Comparison of ENCODE assay signal across 33 cellular contexts in genomic region chr22:31305194-31305593, GRCh38.
"Had no signal": no experiment of that assay in that cellular context is flagged by ENCODE, and none has a peak within 500 bp of the region (broad histone marks: within the 10 kb centered on the region; RNA-seq: fewer than 3 reads in every experiment).

No MANE protein-coding gene starts in this region.

- H3K4me1 ChIP-seq: ascending aorta had no signal

- H3K4me3 ChIP-seq: ascending aorta, esophagus squamous epithelium had no signal

- H3K9me3 ChIP-seq: ascending aorta, esophagus squamous epithelium had no signal

- DNase-seq: activated B cell treated with CpG ODN at 0.5 μM for 24 hours; activated CD4-positive, alpha-beta memory T cell treated with anti-CD3 and anti-CD28 coated beads for 36 hours; activated CD4-positive, alpha-beta T cell treated with anti-CD3 and anti-CD28 coated beads for 36 hours; activated CD4-positive, alpha-beta T cell treated with anti-CD3 and anti-CD28 coated beads, Interleukin-2, amount 10 ng/mL, durations not matched to agents 24 days and 14 days; activated CD4-positive, CD25-positive, alpha-beta regulatory T cell treated with anti-CD3 and anti-CD28 coated beads, Interleukin-2, amount 50 U/mL, for 72 hours; activated CD8-positive, alpha-beta memory T cell treated with anti-CD3 and anti-CD28 coated beads, Interleukin-2, amount 10 ng/mL, durations not matched to agents 7 days and 5 days; activated CD8-positive, alpha-beta memory T cell treated with anti-CD3 and anti-CD28 coated beads, Interleukin-2, amount 50 U/mL, for 4 hours; activated CD8-positive, alpha-beta T cell treated with anti-CD3 and anti-CD28 coated beads, Interleukin-2, amount 10 ng/mL, durations not matched to agents 7 days and 5 days; activated effector memory CD4-positive, alpha-beta T cell treated with anti-CD3 and anti-CD28 coated beads, Interleukin-2, amount 50 U/mL, for 16 hours; activated naive CD4-positive, alpha-beta T cell treated with anti-CD3 and anti-CD28 coated beads, Interleukin-2, amount 10 ng/mL, durations not matched to agents 7 days and 5 days; activated naive CD8-positive, alpha-beta T cell treated with anti-CD3 and anti-CD28 coated beads, Interleukin-2, amount 10 ng/mL, durations not matched to agents 7 days and 5 days; activated T-cell treated with anti-CD3 and anti-CD28 coated beads, Interleukin-2, amount 50 U/mL, for 1 hour; activated T-cell treated with anti-CD3 and anti-CD28 coated beads, Interleukin-2, amount 50 U/mL, for 48 hours; caudate nucleus; cortex of kidney; dermis blood vessel endothelial cell; effector CD4-positive, alpha-beta T cell; effector memory CD8-positive, alpha-beta T cell; esophagus squamous epithelium; head of caudate nucleus; SW 1271; T-cell; T1000; WERI-Rb-1 had no signal

- H3K27me3 Mint-ChIP-seq: activated B cell treated with CpG ODN at 0.5 μM for 24 hours; activated CD4-positive, alpha-beta memory T cell treated with anti-CD3 and anti-CD28 coated beads for 36 hours; activated CD4-positive, alpha-beta T cell treated with anti-CD3 and anti-CD28 coated beads for 36 hours; activated CD4-positive, alpha-beta T cell treated with anti-CD3 and anti-CD28 coated beads, Interleukin-2, amount 10 ng/mL, durations not matched to agents 24 days and 14 days; activated CD8-positive, alpha-beta memory T cell treated with anti-CD3 and anti-CD28 coated beads, Interleukin-2, amount 10 ng/mL, durations not matched to agents 7 days and 5 days; activated naive CD4-positive, alpha-beta T cell treated with anti-CD3 and anti-CD28 coated beads, Interleukin-2, amount 10 ng/mL, durations not matched to agents 7 days and 5 days; activated naive CD8-positive, alpha-beta T cell treated with anti-CD3 and anti-CD28 coated beads, Interleukin-2, amount 10 ng/mL, durations not matched to agents 7 days and 5 days; effector memory CD8-positive, alpha-beta T cell; T-cell had no signal

- H3K27ac Mint-ChIP-seq: activated B cell treated with CpG ODN at 0.5 μM for 24 hours; activated CD4-positive, alpha-beta memory T cell treated with anti-CD3 and anti-CD28 coated beads for 36 hours; activated CD4-positive, alpha-beta T cell treated with anti-CD3 and anti-CD28 coated beads for 36 hours; activated CD4-positive, alpha-beta T cell treated with anti-CD3 and anti-CD28 coated beads, Interleukin-2, amount 10 ng/mL, durations not matched to agents 24 days and 14 days; activated CD8-positive, alpha-beta memory T cell treated with anti-CD3 and anti-CD28 coated beads, Interleukin-2, amount 10 ng/mL, durations not matched to agents 7 days and 5 days; activated CD8-positive, alpha-beta T cell treated with anti-CD3 and anti-CD28 coated beads, Interleukin-2, amount 10 ng/mL, durations not matched to agents 7 days and 5 days; activated naive CD4-positive, alpha-beta T cell treated with anti-CD3 and anti-CD28 coated beads, Interleukin-2, amount 10 ng/mL, durations not matched to agents 7 days and 5 days; activated naive CD4-positive, alpha-beta T cell treated with anti-CD3 and anti-CD28 coated beads, Interleukin-2, amount 50 U/mL, for 72 hours; activated naive CD8-positive, alpha-beta T cell treated with anti-CD3 and anti-CD28 coated beads, Interleukin-2, amount 10 ng/mL, durations not matched to agents 7 days and 5 days; activated T-helper 1 cell treated with anti-CD3 and anti-CD28 coated beads, Interleukin-12 subunit alpha, Interleukin-12 subunit beta, Interleukin-2, Interleukin-4 antibody, amounts not matched to agents 30 ng/mL and 10 ng/mL and 1 ng/mL, durations not matched to agents 14 hours and 24 hours and 36 hours; activated T-helper 2 cell treated with anti-CD3 and anti-CD28 coated beads, Interferon-gamma antibody, Interleukin-2, Interleukin-4, amounts not matched to agents 10 μg/mL and 5 μg/mL and 100 μg/mL, durations not matched to agents 14 hours and 24 hours and 36 hours; brain; effector memory CD8-positive, alpha-beta T cell; T-cell; T-helper 1 cell treated with Interleukin-12 subunit alpha and Interleukin-12 subunit beta and Interleukin-4 antibody, amounts not matched to agents 30 μg/mL and 1 μg/mL, for 36 hours; T-helper 2 cell treated with Interferon-gamma antibody and Interleukin-4, amounts not matched to agents 5 μg/mL and 100 μg/mL, for 36 hours had no signal

- ATAC-seq: activated CD4-positive, alpha-beta T cell treated with anti-CD3 and anti-CD28 coated beads for 36 hours; activated CD8-positive, alpha-beta memory T cell treated with anti-CD3 and anti-CD28 coated beads, Interleukin-2, amount 10 ng/mL, durations not matched to agents 7 days and 5 days; activated CD8-positive, alpha-beta T cell treated with anti-CD3 and anti-CD28 coated beads, Interleukin-2, amount 10 ng/mL, durations not matched to agents 7 days and 5 days; activated naive CD4-positive, alpha-beta T cell treated with anti-CD3 and anti-CD28 coated beads, Interleukin-2, amount 50 U/mL, for 72 hours; effector memory CD8-positive, alpha-beta T cell; T-cell had no signal

- H3K36me3 Mint-ChIP-seq: activated CD4-positive, alpha-beta memory T cell treated with anti-CD3 and anti-CD28 coated beads for 36 hours; activated CD8-positive, alpha-beta memory T cell treated with anti-CD3 and anti-CD28 coated beads, Interleukin-2, amount 10 ng/mL, durations not matched to agents 7 days and 5 days; brain had no signal

- FAIRE-seq: colon, frontal cortex had no signal

- H3K4me3 Mint-ChIP-seq: activated B cell treated with CpG ODN at 0.5 μM for 24 hours; activated CD4-positive, alpha-beta memory T cell treated with anti-CD3 and anti-CD28 coated beads for 36 hours; activated CD4-positive, alpha-beta T cell treated with anti-CD3 and anti-CD28 coated beads for 36 hours; activated CD4-positive, alpha-beta T cell treated with anti-CD3 and anti-CD28 coated beads, Interleukin-2, amount 10 ng/mL, durations not matched to agents 24 days and 14 days; activated CD8-positive, alpha-beta memory T cell treated with anti-CD3 and anti-CD28 coated beads, Interleukin-2, amount 10 ng/mL, durations not matched to agents 7 days and 5 days; activated CD8-positive, alpha-beta T cell treated with anti-CD3 and anti-CD28 coated beads, Interleukin-2, amount 10 ng/mL, durations not matched to agents 7 days and 5 days; activated naive CD4-positive, alpha-beta T cell treated with anti-CD3 and anti-CD28 coated beads, Interleukin-2, amount 10 ng/mL, durations not matched to agents 7 days and 5 days; activated naive CD8-positive, alpha-beta T cell treated with anti-CD3 and anti-CD28 coated beads, Interleukin-2, amount 10 ng/mL, durations not matched to agents 7 days and 5 days; activated T-helper 1 cell treated with anti-CD3 and anti-CD28 coated beads, Interleukin-12 subunit alpha, Interleukin-12 subunit beta, Interleukin-2, Interleukin-4 antibody, amounts not matched to agents 30 ng/mL and 10 ng/mL and 1 ng/mL, durations not matched to agents 14 hours and 24 hours and 36 hours; brain; effector memory CD8-positive, alpha-beta T cell; T-cell; T-helper 1 cell treated with Interleukin-12 subunit alpha and Interleukin-12 subunit beta and Interleukin-4 antibody, amounts not matched to agents 30 μg/mL and 1 μg/mL, for 36 hours; T-helper 2 cell treated with Interferon-gamma antibody and Interleukin-4, amounts not matched to agents 5 μg/mL and 100 μg/mL, for 36 hours had no signal

- H3K27ac ChIP-seq: ascending aorta, esophagus squamous epithelium, WERI-Rb-1 had no signal

- H3K9me3 Mint-ChIP-seq: activated B cell treated with CpG ODN at 0.5 μM for 24 hours; activated CD4-positive, alpha-beta memory T cell treated with anti-CD3 and anti-CD28 coated beads for 36 hours; activated CD4-positive, alpha-beta T cell treated with anti-CD3 and anti-CD28 coated beads, Interleukin-2, amount 10 ng/mL, durations not matched to agents 24 days and 14 days; activated naive CD4-positive, alpha-beta T cell treated with anti-CD3 and anti-CD28 coated beads, Interleukin-2, amount 10 ng/mL, durations not matched to agents 7 days and 5 days; activated naive CD4-positive, alpha-beta T cell treated with anti-CD3 and anti-CD28 coated beads, Interleukin-2, amount 50 U/mL, for 72 hours; activated naive CD8-positive, alpha-beta T cell treated with anti-CD3 and anti-CD28 coated beads, Interleukin-2, amount 10 ng/mL, durations not matched to agents 7 days and 5 days; activated T-helper 1 cell treated with anti-CD3 and anti-CD28 coated beads, Interleukin-12 subunit alpha, Interleukin-12 subunit beta, Interleukin-2, Interleukin-4 antibody, amounts not matched to agents 30 ng/mL and 10 ng/mL and 1 ng/mL, durations not matched to agents 14 hours and 24 hours and 36 hours; activated T-helper 2 cell treated with anti-CD3 and anti-CD28 coated beads, Interferon-gamma antibody, Interleukin-2, Interleukin-4, amounts not matched to agents 10 μg/mL and 5 μg/mL and 100 μg/mL, durations not matched to agents 14 hours and 24 hours and 36 hours; effector memory CD8-positive, alpha-beta T cell; T-cell; T-helper 1 cell treated with Interleukin-12 subunit alpha and Interleukin-12 subunit beta and Interleukin-4 antibody, amounts not matched to agents 30 μg/mL and 1 μg/mL, for 36 hours; T-helper 2 cell treated with Interferon-gamma antibody and Interleukin-4, amounts not matched to agents 5 μg/mL and 100 μg/mL, for 36 hours had no signal

- H3K36me3 ChIP-seq: ascending aorta, esophagus squamous epithelium, WERI-Rb-1 had no signal

- H3K27me3 ChIP-seq: ascending aorta, esophagus squamous epithelium had no signal

- H3K4me1 Mint-ChIP-seq: brain had no signal
